In genomic region chr6:106862858-106863257, GRCh38 we compare ENCODE assay signal across 35 cellular contexts.
"Had no signal": no experiment of that assay in that cellular context is flagged by ENCODE, and none has a peak within 500 bp of the region (broad histone marks: within the 10 kb centered on the region; RNA-seq: fewer than 3 reads in every experiment).

No MANE protein-coding gene starts in this region.

- H3K9ac ChIP-seq: KMS-11 had no signal

- H3K27me3 ChIP-seq: MG63 had no signal

- H3K4me3 ChIP-seq: MG63 had no signal

- DNase-seq: Karpas-422, Kasumi-1, MG63, MM.1S, MV-4-11, NCI-H1048, NCI-H1092, NCI-H1092 treated with DMSO at 0.1 percent for 48 hours, NCI-H1105, NCI-H1105 treated with DMSO at 0.1 percent for 48 hours, NCI-H1417, NCI-H1417 treated with DMSO at 0.1 percent for 48 hours, NCI-H1436, NCI-H1436 treated with DMSO at 0.1 percent for 48 hours, NCI-H146, NCI-H1694, NCI-H1694 treated with DMSO at 0.1 percent for 48 hours, NCI-H187, NCI-H187 treated with DMSO at 0.1 percent for 48 hours, NCI-H1930, NCI-H2029, NCI-H2029 treated with DMSO at 0.1 percent for 48 hours, NCI-H2081, NCI-H2081 treated with DMSO at 0.1 percent for 48 hours, NCI-H2107, NCI-H2171, NCI-H2171 treated with DMSO at 0.1 percent for 48 hours, NCI-H2227 treated with DMSO at 0.1 percent for 48 hours, NCI-H226, NCI-H345, NCI-H446, NCI-H446 treated with DMSO at 0.1 percent for 48 hours, NCI-H510A, NCI-H510A treated with DMSO at 0.1 percent for 48 hours had no signal

- H3K27ac ChIP-seq: KMS-11 had no signal

- H3K36me3 ChIP-seq: MG63 had no signal

- H3K4me2 ChIP-seq: KMS-11 had no signal
